In the genomic region with DNA sequence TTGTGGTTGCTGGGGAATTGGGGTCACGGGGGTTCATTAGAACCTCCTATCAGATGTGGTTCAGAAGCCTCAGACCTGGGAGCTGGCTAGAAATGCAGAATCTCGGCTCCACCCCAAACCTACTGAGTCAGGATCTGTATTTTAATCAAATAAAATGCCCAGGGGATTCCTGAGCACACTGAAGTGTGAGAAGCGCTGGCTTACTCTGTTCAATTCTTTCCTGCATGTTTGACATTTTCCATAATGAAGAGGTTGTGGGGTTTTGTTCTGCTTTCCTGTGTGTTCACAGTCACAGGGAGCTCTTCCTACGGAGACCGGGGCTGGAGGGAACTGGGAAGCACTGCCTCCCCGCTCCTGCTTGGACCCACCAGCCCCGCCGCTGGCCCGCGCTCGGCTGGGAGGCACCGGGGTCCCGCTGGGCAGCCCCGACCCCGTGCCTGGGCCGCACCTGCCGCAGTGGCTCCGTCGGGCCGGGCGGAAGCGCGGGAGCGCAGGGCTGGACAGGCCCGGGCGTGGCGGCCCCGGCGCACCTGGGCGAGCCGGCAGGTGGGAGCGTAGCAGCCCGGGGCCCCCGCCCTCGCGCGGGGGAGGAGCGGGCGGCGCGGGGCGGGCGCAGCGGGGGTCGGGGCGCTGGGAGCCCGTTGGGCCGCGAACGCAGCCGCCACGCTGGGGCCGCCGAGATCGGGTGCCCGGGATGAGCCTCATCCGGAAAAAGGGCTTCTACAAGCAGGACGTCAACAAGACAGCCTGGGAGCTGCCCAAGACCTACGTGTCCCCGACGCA, we compare ENCODE assay signal across 8 cellular contexts. TPM values are rescaled to one million over a fixed set of nuclear protein-coding genes. Genes with fewer than 3 reads are reported as not detected.
DNase-seq lines count a peak whose midpoint lies in the region; ATAC-seq and TF ChIP-seq lines count a peak whose summit lies in the region.

Gene MAPK13 (plus strand): TSS at position 625 of the 783 bp plus-strand sequence. CDS start 70 bp downstream, at position 695.

- H3K4me3 Mint-ChIP-seq in T-helper 2 cell treated with Interferon-gamma antibody and Interleukin-4, amounts not matched to agents 5 μg/mL and 100 μg/mL, for 36 hours, result peak within 1 kb of the TSS; percentile 75
- H3K4me3 Mint-ChIP-seq in effector memory CD8-positive, alpha-beta T cell, result peak within 1 kb of the TSS; percentile 82 to 90
- peak within 1 kb of the TSS; percentile 86 to 96 (median 92) for H3K4me3 Mint-ChIP-seq in naive B cell

- H3K36me3 ChIP-seq in heart left ventricle (peaks cover 0 to 2% (median 0%) of the 10 kb centered on the region in 9 donors), vagina (no peaks in the 10 kb centered on the region)

- peak within 1 kb of the TSS in 11 of 12 donors; percentile 20 to 64 (median 45) for H3K4me3 ChIP-seq in heart left ventricle
- H3K4me3 ChIP-seq in vagina, result peak within 1 kb of the TSS; percentile 50 to 59

- no peak for ATAC-seq in heart left ventricle
- ATAC-seq in effector memory CD8-positive, alpha-beta T cell (replicated peaks), result peak; percentile 29
- peak; percentile 58 to 66 for ATAC-seq in naive B cell (ENCODE audit: low read depth in 2 of 2)

- no peak for TF ChIP-seq POLR2A in heart left ventricle (IDR thresholded peaks at IDR 0.05)
- no peak for TF ChIP-seq POLR2A in vagina (IDR thresholded peaks at IDR 0.05)

- no peak for DNase-seq in heart left ventricle
- DNase-seq in cardiac septum (ENCODE audit: low spot score), result no peak
- DNase-seq in T-helper 2 cell treated with Interferon-gamma antibody and Interleukin-4, amounts not matched to agents 5 μg/mL and 100 μg/mL, for 36 hours (ENCODE audit: low spot score), result no peak
- DNase-seq in effector memory CD8-positive, alpha-beta T cell, result no peak
- DNase-seq in naive B cell, result peak; percentile 46
- no peak for DNase-seq in vagina (ENCODE audit: extremely low spot score in 2 of 2)
- no peak for DNase-seq in SK-N-DZ (ENCODE audit: low spot score)
- DNase-seq in OCI-M1 (lab: John Stamatoyannopoulos, UW), result no peak

- H3K27ac ChIP-seq in heart left ventricle (peak within 1 kb of the TSS in 1 of 12 donors; percentile 84), vagina (peak within 1 kb of the TSS; percentile 73)

- peaks cover 0 to 25% (median 5%) of the 10 kb centered on the region in 9 donors for H3K27me3 ChIP-seq in heart left ventricle
- H3K27me3 ChIP-seq in vagina, result no peaks in the 10 kb centered on the region

- H3K4me1 ChIP-seq in heart left ventricle, result peaks cover 0 to 57% (median 14%) of the 10 kb centered on the region in 12 donors
- H3K4me1 ChIP-seq in vagina, result peaks cover 24% of the 10 kb centered on the region

- intact Hi-C loops in heart left ventricle (cut with DNase I) (loop anchor here in 5 of 10 donors (5.0 to 10.0 kb wide), 4 partner anchors 67 to 235 kb away; partner anchors contain the start of gene BRPF3 (in 1 of the 5)), cardiac septum (cut with DNase I) (no loop called here), vagina (cut with DNase I) (loop anchor here (5.0 kb wide), 1 partner anchor 67 kb away; the partner anchor contains the start of gene BRPF3)

- H3K36me3 Mint-ChIP-seq in T-helper 2 cell treated with Interferon-gamma antibody and Interleukin-4, amounts not matched to agents 5 μg/mL and 100 μg/mL, for 36 hours (ENCODE audit: low read depth), result peaks cover 4% of the 10 kb centered on the region
- peaks cover 18% of the 10 kb centered on the region for H3K36me3 Mint-ChIP-seq in effector memory CD8-positive, alpha-beta T cell (ENCODE audit: insufficient read depth)
- H3K36me3 Mint-ChIP-seq in naive B cell, result peaks cover 4 to 17% of the 10 kb centered on the region in 2 donors

- no peaks in the 10 kb centered on the region for H3K9me3 Mint-ChIP-seq in T-helper 2 cell treated with Interferon-gamma antibody and Interleukin-4, amounts not matched to agents 5 μg/mL and 100 μg/mL, for 36 hours
- no peaks in the 10 kb centered on the region for H3K9me3 Mint-ChIP-seq in effector memory CD8-positive, alpha-beta T cell
- H3K9me3 Mint-ChIP-seq in naive B cell, result no peaks in the 10 kb centered on the region

- peak within 1 kb of the TSS; percentile 84 for H3K27ac Mint-ChIP-seq in T-helper 2 cell treated with Interferon-gamma antibody and Interleukin-4, amounts not matched to agents 5 μg/mL and 100 μg/mL, for 36 hours
- H3K27ac Mint-ChIP-seq in effector memory CD8-positive, alpha-beta T cell, result peak within 1 kb of the TSS; percentile 89 to 94
- H3K27ac Mint-ChIP-seq in naive B cell, result peak within 1 kb of the TSS; percentile 85 to 98 (median 92)

- no peaks in the 10 kb centered on the region for H3K27me3 Mint-ChIP-seq in T-helper 2 cell treated with Interferon-gamma antibody and Interleukin-4, amounts not matched to agents 5 μg/mL and 100 μg/mL, for 36 hours (ENCODE audit: low read depth)
- no peaks in the 10 kb centered on the region for H3K27me3 Mint-ChIP-seq in effector memory CD8-positive, alpha-beta T cell
- no peaks in the 10 kb centered on the region for H3K27me3 Mint-ChIP-seq in naive B cell

- no peak for TF ChIP-seq CTCF in heart left ventricle (IDR thresholded peaks at IDR 0.05)
- no peak for TF ChIP-seq CTCF in vagina (IDR thresholded peaks at IDR 0.05)

- H3K9me3 ChIP-seq in heart left ventricle, result no peaks in the 10 kb centered on the region
- no peaks in the 10 kb centered on the region for H3K9me3 ChIP-seq in vagina

- WGBS in heart left ventricle, 4 donors, result 6 to 18% (median 10%) methylated on average over 32 to 61 of the region's 61 CpGs

- peaks cover 43% of the 10 kb centered on the region for H3K4me1 Mint-ChIP-seq in T-helper 2 cell treated with Interferon-gamma antibody and Interleukin-4, amounts not matched to agents 5 μg/mL and 100 μg/mL, for 36 hours (ENCODE audit: low read depth)
- peaks cover 44 to 49% of the 10 kb centered on the region in 2 donors for H3K4me1 Mint-ChIP-seq in effector memory CD8-positive, alpha-beta T cell (ENCODE audit: low read depth in 2 of 2)
- peaks cover 43 to 56% (median 43%) of the 10 kb centered on the region in 3 donors for H3K4me1 Mint-ChIP-seq in naive B cell

RNA-seq across cellular contexts. Expression of gene MAPK13, which starts in this region (rescaled TPM):
- total RNA-seq in heart left ventricle (10 to 100 TPM in 1 of 9 donors, 1 to 10 TPM in 2, under 1 TPM in 6; 0.24 to 16.8 (median 0.56) TPM), cardiac septum (1.6 TPM), vagina (21.9 TPM)
- polyA plus RNA-seq in heart left ventricle (1 to 10 TPM in 1 of 2 donors, under 1 TPM in 1; 0.53 to 1.5 TPM), naive B cell (ENCODE audit: low read depth in 6 of 6) (10 to 100 TPM; 23.5 to 76.5 (median 53.0) TPM)
- polyA plus RNA-seq in SK-N-DZ (2014; cell fraction: cytosol; rRNA removed), result 0.88 and 1.2 TPM in 2 replicates
- 1.8 and 5.0 TPM in 2 replicates for polyA plus RNA-seq in SK-N-DZ (2014; cell fraction: nucleus; rRNA removed)

Comparison
In these comparisons a context has a peak if more than half of its experiments do, and no peak if none do; other contexts are left out.
1. RNA of gene MAPK13 (polyA plus RNA-seq): 23.5 to 76.5 TPM in naive B cell; 0.53 to 1.5 TPM in heart left ventricle; every median in the first group is over 4 times any median in the second.
2. ATAC-seq: peak in effector memory CD8-positive, alpha-beta T cell (single experiment) and naive B cell (2 of 2); none in heart left ventricle (0 of 4).
3. Peak in every context shown above with its lines, with median percentiles within 50 percentile points of each other: H3K27ac Mint-ChIP-seq and H3K4me3 Mint-ChIP-seq.